Comparison of ENCODE assay signal across 15 cellular contexts in genomic region chr7:155809947-155810606, GRCh38. TPM values are rescaled to one million over a fixed set of nuclear protein-coding genes. Genes with fewer than 3 reads are reported as not detected.
A peak's percentile ranks its signal among the peaks of the same experiment; 100 is the strongest.
DNase-seq lines count a peak whose midpoint lies in the region; ATAC-seq and TF ChIP-seq lines count a peak whose summit lies in the region.
"Had no signal": no experiment of that assay in that cellular context is flagged by ENCODE, and none has a peak within 500 bp of the region (broad histone marks: within the 10 kb centered on the region; RNA-seq: fewer than 3 reads in every experiment).

No MANE protein-coding gene starts in this region.

- POLR2A ChIA-PET in CD8-positive, alpha-beta memory T cell (lab: Charles Lee) = no interaction called here

- H3K27ac ChIP-seq in BLaER1 = no peak overlapping the region
- no peak overlapping the region for H3K27ac ChIP-seq in iPS DF 6.9 (ENCODE audit: low read length)
- no peak overlapping the region for H3K27ac ChIP-seq in osteoblast (ENCODE audit: low read depth, low read length)
- H3K27ac ChIP-seq in CD8-positive, alpha-beta memory T cell (ENCODE audit: low read depth, low read length) = no peak overlapping the region
- H3K27ac ChIP-seq: neutrophil had no signal

- peaks cover 12 to 43% (median 12%) of the 10 kb centered on the region in 3 donors for H3K4me1 Mint-ChIP-seq in CD8-positive, alpha-beta memory T cell

- H2AFZ ChIP-seq in osteoblast (ENCODE audit: low read length) = no peak overlapping the region

- no peak overlapping the region for H3K27ac Mint-ChIP-seq in CD8-positive, alpha-beta memory T cell
- H3K27ac Mint-ChIP-seq: activated B cell treated with CpG ODN at 0.5 μM for 24 hours had no signal

- H3K4me1 ChIP-seq in BLaER1 (peaks cover 42% of the 10 kb centered on the region), iPS DF 6.9 (ENCODE audit: control insufficient read depth, insufficient read depth, low read length) (peaks cover 4% of the 10 kb centered on the region; the same call in 1 of the 2 replicates), osteoblast (ENCODE audit: insufficient read depth, low read length) (peaks cover 9% of the 10 kb centered on the region)
- no peaks in the 10 kb centered on the region for H3K4me1 ChIP-seq in CD8-positive, alpha-beta memory T cell (ENCODE audit: insufficient read depth, low read length)

- H3K36me3 ChIP-seq in BLaER1 = no peaks in the 10 kb centered on the region
- H3K36me3 ChIP-seq in iPS DF 6.9 (ENCODE audit: control insufficient read depth, insufficient read depth, low read length) = no peaks in the 10 kb centered on the region
- no peaks in the 10 kb centered on the region for H3K36me3 ChIP-seq in osteoblast (ENCODE audit: insufficient read depth, low read length)
- H3K36me3 ChIP-seq in CD8-positive, alpha-beta memory T cell (ENCODE audit: insufficient read depth, low read length) = no peaks in the 10 kb centered on the region
- H3K36me3 ChIP-seq: neutrophil had no signal

- H3K4me3 Mint-ChIP-seq in CD8-positive, alpha-beta memory T cell = no peak overlapping the region
- H3K4me3 Mint-ChIP-seq: activated B cell treated with CpG ODN at 0.5 μM for 24 hours had no signal

- H3K9me3 ChIP-seq in BLaER1 = 0 out of 2 replicates have a peak, but pooled peaks cover 6% of the 10 kb centered on the region
- no peaks in the 10 kb centered on the region for H3K9me3 ChIP-seq in iPS DF 6.9 (ENCODE audit: control insufficient read depth, insufficient read depth, low read length)
- H3K9me3 ChIP-seq in osteoblast (ENCODE audit: low read depth, low read length) = no peaks in the 10 kb centered on the region
- no peaks in the 10 kb centered on the region for H3K9me3 ChIP-seq in CD8-positive, alpha-beta memory T cell (ENCODE audit: low read length)
- H3K9me3 ChIP-seq: neutrophil had no signal

- H3K79me2 ChIP-seq in osteoblast (ENCODE audit: insufficient read depth, low read length) = no peaks in the 10 kb centered on the region

- no CpG with 5 or more reads among the region's 59 CpGs for WGBS in iPS DF 6.9 (ENCODE audit: insufficient coverage, insufficient read length)

- no peak for TF ChIP-seq CTCF in osteoblast (IDR thresholded peaks at IDR 0.05; ENCODE audit: extremely low read depth, low read depth, low read length)

- H3K27me3 ChIP-seq in BLaER1 (peaks cover 99% of the 10 kb centered on the region), iPS DF 6.9 (ENCODE audit: control insufficient read depth, insufficient read depth, low read length) (peaks cover 86% of the 10 kb centered on the region), osteoblast (ENCODE audit: insufficient read depth, low read length) (peaks cover 80% of the 10 kb centered on the region)
- peaks cover 13% of the 10 kb centered on the region for H3K27me3 ChIP-seq in CD8-positive, alpha-beta memory T cell (ENCODE audit: insufficient read depth, low read length, poor library complexity, severe bottlenecking)

- H3K36me3 Mint-ChIP-seq in CD8-positive, alpha-beta memory T cell = no peaks in the 10 kb centered on the region

- CTCF ChIA-PET in CD8-positive, alpha-beta memory T cell (lab: Charles Lee) = no interaction called here

- H3K27me3 Mint-ChIP-seq in CD8-positive, alpha-beta memory T cell = peaks cover 43 to 73% of the 10 kb centered on the region in 2 donors

- no peak overlapping the region for H3K4me2 ChIP-seq in BLaER1
- no peak overlapping the region for H3K4me2 ChIP-seq in osteoblast (ENCODE audit: insufficient read depth, low read length)

- H4K20me1 ChIP-seq in BLaER1 (peaks cover 89% of the 10 kb centered on the region), osteoblast (ENCODE audit: insufficient read depth, low read length) (no peaks in the 10 kb centered on the region)

- H3K9me3 Mint-ChIP-seq in CD8-positive, alpha-beta memory T cell = peaks cover 0 to 2% (median 0%) of the 10 kb centered on the region in 5 donors
- H3K9me3 Mint-ChIP-seq: activated B cell treated with CpG ODN at 0.5 μM for 24 hours had no signal

- no peak overlapping the region for H3K9ac ChIP-seq in BLaER1

- DNase-seq in NCI-H69 (lab: John Stamatoyannopoulos, UW) (peak; percentile 15), iPS DF 6.9 (ENCODE audit: low read depth, low spot score) (no peak), osteoblast (ENCODE audit: insufficient read length, low spot score, missing footprints) (peak; percentile 79), activated gamma-delta T cell (lab: John Stamatoyannopoulos, UW) (no peak), COLO668 (lab: John Stamatoyannopoulos, UW; ENCODE audit: unreplicated experiment) (no peak)
- no peak for DNase-seq in CD8-positive, alpha-beta memory T cell
- DNase-seq: activated B cell treated with CpG ODN at 0.5 μM for 24 hours, cortex of kidney, DMS53, OCI-M1, trophoblast cell had no signal

- no peak for ATAC-seq in GM21619 (IDR thresholded peaks at IDR 0.05; ENCODE audit: unreplicated experiment)

- H3K4me3 ChIP-seq in BLaER1 (peak overlapping the region; percentile 60; the same call in 1 of the 2 replicates), iPS DF 6.9 (ENCODE audit: low read length) (peak overlapping the region; percentile 6; the same call in 1 of the 2 replicates), osteoblast (ENCODE audit: insufficient read depth, low read length) (no peak overlapping the region)
- no peak overlapping the region for H3K4me3 ChIP-seq in CD8-positive, alpha-beta memory T cell (ENCODE audit: low read length)

RNA-seq across cellular contexts. Expression of gene SHH, which starts 2.2 kb away (rescaled TPM):
- not detected in 2 replicates for total RNA-seq in osteoblast
- total RNA-seq in CD8-positive, alpha-beta memory T cell = not detected
- not detected for polyA plus RNA-seq in CD8-positive, alpha-beta memory T cell
- total RNA-seq: activated B cell treated with CpG ODN at 0.5 μM for 24 hours, M059J had no signal

Comparison
In these comparisons a context has a peak if more than half of its experiments do, and no peak if none do; other contexts are left out.
1. H3K4me3 ChIP-seq: peak in BLaER1 (single experiment) and iPS DF 6.9 (single experiment); none in osteoblast (single experiment) and CD8-positive, alpha-beta memory T cell (single experiment).
2. DNase-seq: peak in NCI-H69 (single experiment) and osteoblast (single experiment); none in iPS DF 6.9 (single experiment), CD8-positive, alpha-beta memory T cell (0 of 5), activated gamma-delta T cell (single experiment) and COLO668 (single experiment).